Comparison of ENCODE assay signal across 20 cellular contexts in the genomic region with DNA sequence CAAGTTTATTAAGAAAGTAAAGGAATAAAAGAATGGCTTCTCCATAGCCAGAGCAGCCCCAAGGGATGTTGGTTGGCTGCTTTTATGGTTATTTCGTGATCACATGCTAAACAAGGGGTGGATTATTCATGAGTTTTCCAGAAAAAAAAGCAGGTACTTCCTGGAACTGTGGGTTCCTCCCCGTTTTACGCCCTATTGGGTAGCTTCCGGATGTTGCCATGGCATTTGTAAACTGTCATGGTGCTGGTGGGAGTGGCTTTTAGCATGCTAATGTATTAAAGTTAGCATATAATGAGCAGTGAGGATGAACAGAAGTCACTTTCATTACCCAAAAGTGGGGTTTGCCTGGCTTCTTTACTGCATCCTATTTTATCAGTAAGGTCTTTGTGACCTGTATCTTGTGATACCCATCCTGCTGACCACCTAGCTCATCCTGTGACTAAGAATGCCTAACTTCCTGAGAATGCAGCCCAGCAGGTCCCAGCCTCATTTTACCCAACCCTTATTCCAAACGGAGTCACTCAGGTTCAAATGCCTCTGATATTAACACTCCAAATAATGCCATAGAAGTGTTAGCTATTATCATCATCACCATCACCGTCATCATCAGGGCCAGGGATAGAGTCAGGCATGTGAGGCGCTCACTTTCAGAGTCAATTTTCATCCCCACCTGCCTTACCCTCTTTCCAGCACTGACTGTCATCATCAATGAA.
DNase-seq lines count a peak whose midpoint lies in the region; ATAC-seq and TF ChIP-seq lines count a peak whose summit lies in the region.
"Had no signal": no experiment of that assay in that cellular context is flagged by ENCODE, and none has a peak within 500 bp of the region (broad histone marks: within the 10 kb centered on the region; RNA-seq: fewer than 3 reads in every experiment).

No MANE protein-coding gene starts in this region.

- H3K27me3 ChIP-seq in right atrium auricular region (no peaks in the 10 kb centered on the region), vagina (no peaks in the 10 kb centered on the region)

- H3K9me3 ChIP-seq in right atrium auricular region (no peaks in the 10 kb centered on the region), vagina (no peaks in the 10 kb centered on the region)

- DNase-seq in Right ventricle myocardium inferior (ENCODE audit: missing footprints): no peak
- DNase-seq in right atrium auricular region (ENCODE audit: low spot score): no peak
- DNase-seq in fibroblast of pulmonary artery (ENCODE audit: low read depth): peak; percentile 32
- DNase-seq in kidney tubule cell (ENCODE audit: low spot score): peak; percentile 20
- no peak for DNase-seq in vagina (ENCODE audit: extremely low spot score in 2 of 2)
- DNase-seq in activated CD4-positive, alpha-beta T cell treated with anti-CD3 and anti-CD28 coated beads for 48 hours: no peak
- DNase-seq: CD4-positive, alpha-beta memory T cell; DND-41; KG1; NCI-H1436; NCI-H2029; NCI-H2171 treated with DMSO at 0.1 percent for 48 hours; NCI-H446 treated with DMSO at 0.1 percent for 48 hours; NCI-H748 treated with DMSO at 0.1 percent for 48 hours; OCI-M1 had no signal

- TF ChIP-seq POLR2A in vagina (IDR thresholded peaks at IDR 0.05): no peak

- H3K4me1 ChIP-seq in right atrium auricular region: peaks cover 0 to 8% of the 10 kb centered on the region in 2 donors
- H3K4me1 ChIP-seq in vagina: no peaks in the 10 kb centered on the region

- intact Hi-C loops in Right ventricle myocardium inferior (cut with DNase I): loop anchor here (2.0 to 5.0 kb wide), 4 partner anchors 382 to 841 kb away; no protein-coding TSS in a partner anchor
- intact Hi-C loops in vagina (cut with DNase I): loop anchor here (10.0 kb wide), 3 partner anchors 181 to 421 kb away; no protein-coding TSS in a partner anchor

- peak overlapping the region in 1 of 2 donors; percentile 15 for H3K4me3 ChIP-seq in right atrium auricular region
- H3K4me3 ChIP-seq in fibroblast of pulmonary artery (replicated peaks; ENCODE audit: low read depth, low read length): no peak overlapping the region
- no peak overlapping the region for H3K4me3 ChIP-seq in vagina
- H3K4me3 ChIP-seq: GM12878 had no signal

- ATAC-seq in Right ventricle myocardium inferior: peak; percentile 69
- ATAC-seq in GM21381 (IDR thresholded peaks at IDR 0.05; ENCODE audit: unreplicated experiment): no peak
- no peak for ATAC-seq in GM21515 (IDR thresholded peaks at IDR 0.05; ENCODE audit: unreplicated experiment)
- ATAC-seq: GM12878 had no signal

- H3K36me3 ChIP-seq in right atrium auricular region (no peaks in the 10 kb centered on the region), vagina (no peaks in the 10 kb centered on the region)

- H3K27ac ChIP-seq in right atrium auricular region (peak overlapping the region in 1 of 2 donors; percentile 36), vagina (peak overlapping the region; percentile 10)
- H3K27ac ChIP-seq: 22Rv1, RWPE1 had no signal

- TF ChIP-seq CTCF in right atrium auricular region (IDR thresholded peaks at IDR 0.05) (no peak), fibroblast of pulmonary artery (IDR thresholded peaks at IDR 0.05; ENCODE audit: low read length, missing control alignments) (no peak), vagina (IDR thresholded peaks at IDR 0.05) (no peak)

Comparison
In these comparisons a context has a peak if more than half of its experiments do, and no peak if none do; other contexts are left out.
1. DNase-seq: peak in fibroblast of pulmonary artery (single experiment) and kidney tubule cell (single experiment); none in Right ventricle myocardium inferior (single experiment), right atrium auricular region (single experiment), vagina (0 of 2) and activated CD4-positive, alpha-beta T cell treated with anti-CD3 and anti-CD28 coated beads for 48 hours (single experiment).